ENCODE assay signal across 8 cellular contexts in the genomic region with DNA sequence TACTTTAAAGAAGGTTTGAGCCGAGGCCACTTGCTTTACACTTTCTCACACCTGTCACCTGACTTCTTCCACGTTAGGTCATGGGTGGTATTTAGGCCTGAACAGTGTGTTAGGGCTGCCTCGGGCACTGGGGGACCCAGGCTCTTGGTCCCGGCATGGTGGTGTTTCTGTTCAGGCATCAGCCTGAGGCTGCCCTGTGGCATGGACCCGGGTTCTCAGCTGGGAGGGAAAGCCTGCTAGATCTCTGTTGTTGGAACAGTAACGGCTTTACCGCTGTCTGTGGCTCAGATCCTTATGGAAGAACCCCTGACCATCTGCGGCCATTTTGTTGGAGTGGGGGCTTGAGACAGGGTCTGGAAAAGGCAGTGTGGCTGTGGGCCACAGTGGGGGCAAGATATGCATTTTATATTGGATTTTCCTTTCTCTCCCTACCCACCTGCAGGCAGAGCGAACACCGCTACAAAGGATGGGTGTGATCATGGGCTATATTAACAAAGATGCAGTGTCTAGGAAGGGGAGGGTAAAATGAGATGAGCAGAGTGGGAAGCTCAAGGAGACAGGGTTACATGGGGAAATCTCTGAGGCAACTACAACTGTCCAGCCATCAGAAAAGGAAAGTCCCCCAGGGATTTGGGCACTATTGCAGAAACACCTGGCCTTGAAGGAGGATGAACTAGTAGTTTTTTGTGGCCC. TPM values are rescaled to one million over a fixed set of nuclear protein-coding genes. Genes with fewer than 3 reads are reported as not detected.
DNase-seq lines count a peak whose midpoint lies in the region; ATAC-seq and TF ChIP-seq lines count a peak whose summit lies in the region.

No MANE protein-coding gene starts in this region.

- H3K36me3 ChIP-seq in iPS-18a (ENCODE audit: control insufficient read depth, low read depth, low read length) (no peaks in the 10 kb centered on the region), thyroid gland (no peaks in the 10 kb centered on the region), sigmoid colon (no peaks in the 10 kb centered on the region), transverse colon (no peaks in the 10 kb centered on the region)

- TF ChIP-seq CTCF in thyroid gland (IDR thresholded peaks at IDR 0.05) (no peak), sigmoid colon (IDR thresholded peaks at IDR 0.05) (no peak), transverse colon (IDR thresholded peaks at IDR 0.05) (no peak)

- peak overlapping the region; percentile 48 for H3K4me3 ChIP-seq in iPS-18a (ENCODE audit: low read length)
- H3K4me3 ChIP-seq in thyroid gland (replicated peaks in 1 of 3), result no peak overlapping the region
- peak overlapping the region in 2 of 4 donors; percentile 52 to 58 for H3K4me3 ChIP-seq in sigmoid colon
- no peak overlapping the region for H3K4me3 ChIP-seq in transverse colon

- TF ChIP-seq POLR2A in thyroid gland (IDR thresholded peaks at IDR 0.05) (no peak), sigmoid colon (IDR thresholded peaks at IDR 0.05) (no peak), transverse colon (IDR thresholded peaks at IDR 0.05) (no peak)

- intact Hi-C loops in cardiac septum (cut with DNase I), result loop anchor here (5.0 kb wide), 1 partner anchor 137 kb away; no protein-coding TSS in a partner anchor
- intact Hi-C loops in left cardiac atrium (cut with DNase I), result loop anchor here in 1 of 2 donors (5.0 kb wide), 1 partner anchor 112 kb away; no protein-coding TSS in a partner anchor
- intact Hi-C loops in thyroid gland (cut with DNase I), result no loop called here
- intact Hi-C loops in sigmoid colon (cut with DNase I), result no loop called here
- intact Hi-C loops in transverse colon (cut with DNase I; ENCODE audit: low total_unique reads), result no loop called here

- DNase-seq in cardiac septum (ENCODE audit: low spot score) (peak; percentile 50), left cardiac atrium (no peak), thyroid gland (no peak), sigmoid colon (no peak), transverse colon (no peak)
- DNase-seq in stimulated activated CD4-positive, alpha-beta T cell treated with anti-CD3 and anti-CD28 coated beads, Interleukin-4, amount 100 ng/mL, for 4 hours, result no peak

- in situ Hi-C loops in transverse colon (cut with MboI; ENCODE audit: low pct_ligation_motif_present in 1 of 4, low pct_unique_long_range_greater_than_20kb in 1 of 4, low sequenced_read_pairs in 3 of 4), result loop anchor here in 2 of 4 donors (5.0 to 10.0 kb wide), 2 partner anchors 112 to 115 kb away; no protein-coding TSS in a partner anchor

- H3K9me3 ChIP-seq in iPS-18a (ENCODE audit: control insufficient read depth, low read depth, low read length) (no peaks in the 10 kb centered on the region), thyroid gland (no peaks in the 10 kb centered on the region), sigmoid colon (no peaks in the 10 kb centered on the region), transverse colon (no peaks in the 10 kb centered on the region)

- H3K27ac ChIP-seq in iPS-18a (ENCODE audit: low read length), result no peak overlapping the region
- H3K27ac ChIP-seq in thyroid gland, result peak overlapping the region; percentile 19 to 66 (median 63)
- no peak overlapping the region for H3K27ac ChIP-seq in sigmoid colon
- H3K27ac ChIP-seq in transverse colon, result no peak overlapping the region

- H3K27me3 ChIP-seq in iPS-18a (ENCODE audit: control insufficient read depth, insufficient read depth, low read length) (no peaks in the 10 kb centered on the region), thyroid gland (no peaks in the 10 kb centered on the region), sigmoid colon (no peaks in the 10 kb centered on the region), transverse colon (no peaks in the 10 kb centered on the region)

- H3K9ac ChIP-seq in iPS-18a (ENCODE audit: low read length), result no peak overlapping the region

- H3K4me1 ChIP-seq in iPS-18a (ENCODE audit: control insufficient read depth, low read depth, low read length) (peaks cover 4% of the 10 kb centered on the region), thyroid gland (peaks cover 23 to 37% of the 10 kb centered on the region in 2 donors), sigmoid colon (peaks cover 0 to 18% (median 8%) of the 10 kb centered on the region in 4 donors), transverse colon (peaks cover 0 to 5% (median 3%) of the 10 kb centered on the region in 4 donors)

- TF ChIP-seq EP300 in sigmoid colon (IDR thresholded peaks at IDR 0.05) (no peak), transverse colon (IDR thresholded peaks at IDR 0.05; ENCODE audit: low read depth) (no peak)

- no peak for ATAC-seq in left cardiac atrium
- 0 out of 3 replicates have a peak, but pooled peaks have one; percentile 3 for ATAC-seq in SK-N-SH treated with all-trans-retinoic acid at 6 μM for 48 hours

- 54 to 58% methylated on average over 10 of the region's 10 CpGs for WGBS in thyroid gland, 2 donors
- WGBS in sigmoid colon, 2 donors, result 60 to 61% methylated on average over 10 of the region's 10 CpGs
- WGBS in transverse colon (ENCODE audit: low coverage in 1 of 2), 2 donors, result 53 to 100% methylated on average over 1 to 9 of the region's 10 CpGs

TF ChIP-seq in SK-N-SH treated with all-trans-retinoic acid at 6 μM for 48 hours, 23 proteins besides CTCF, POLR2A, EP300 and RAD21:
- TF ChIP-seq ZFP3 (CRISPR knock-in tag; IDR thresholded peaks at IDR 0.05) (no peak), ZNF70 (CRISPR knock-in tag; IDR thresholded peaks at IDR 0.05) (peak; percentile 98)

RNA-seq across cellular contexts. Expression of a gene that starts 1.6 kb away (rescaled TPM):
- 9.8 TPM for total RNA-seq in cardiac septum
- total RNA-seq in left cardiac atrium, result 10 to 100 TPM; 11.3 to 21.2 TPM
- 10 to 100 TPM in 3 of 4 donors, 1 to 10 TPM in 1; 7.3 to 18.9 (median 15.9) TPM for total RNA-seq in thyroid gland
- under 1 TPM; 0.16 to 0.71 (median 0.34) TPM for total RNA-seq in sigmoid colon
- 1 to 10 TPM in 1 of 3 donors, under 1 TPM in 2; 0.60 to 1.6 (median 0.92) TPM for polyA plus RNA-seq in sigmoid colon
- 100 to 1,000 TPM in 1 of 4 donors, 1 to 10 TPM in 2, not detected in 1; 1.3 to 135 (median 3.5) TPM for total RNA-seq in transverse colon

RNA-seq across cellular contexts. Expression of a gene that starts 38.5 kb away (rescaled TPM):
- total RNA-seq in cardiac septum (2.0 TPM), left cardiac atrium (1 to 10 TPM; 1.9 to 4.2 TPM), thyroid gland (1 to 10 TPM; 2.8 to 7.8 (median 7.2) TPM), sigmoid colon (1 to 10 TPM; 1.4 to 2.9 (median 2.1) TPM), transverse colon (10 to 100 TPM in 2 of 4 donors, 1 to 10 TPM in 2; 5.2 to 11.7 (median 9.4) TPM)
- polyA plus RNA-seq in sigmoid colon, result 1 to 10 TPM in 1 of 3 donors, under 1 TPM in 1, not detected in 1; 0.69 to 4.6 TPM

Comparison
In these comparisons a context has a peak if more than half of its experiments do, and no peak if none do; other contexts are left out.
1. H3K27ac ChIP-seq: peak in thyroid gland (3 of 3); none in iPS-18a (single experiment), sigmoid colon (0 of 4) and transverse colon (0 of 4).